ENCODE assay signal across 8 cellular contexts in the genomic region with DNA sequence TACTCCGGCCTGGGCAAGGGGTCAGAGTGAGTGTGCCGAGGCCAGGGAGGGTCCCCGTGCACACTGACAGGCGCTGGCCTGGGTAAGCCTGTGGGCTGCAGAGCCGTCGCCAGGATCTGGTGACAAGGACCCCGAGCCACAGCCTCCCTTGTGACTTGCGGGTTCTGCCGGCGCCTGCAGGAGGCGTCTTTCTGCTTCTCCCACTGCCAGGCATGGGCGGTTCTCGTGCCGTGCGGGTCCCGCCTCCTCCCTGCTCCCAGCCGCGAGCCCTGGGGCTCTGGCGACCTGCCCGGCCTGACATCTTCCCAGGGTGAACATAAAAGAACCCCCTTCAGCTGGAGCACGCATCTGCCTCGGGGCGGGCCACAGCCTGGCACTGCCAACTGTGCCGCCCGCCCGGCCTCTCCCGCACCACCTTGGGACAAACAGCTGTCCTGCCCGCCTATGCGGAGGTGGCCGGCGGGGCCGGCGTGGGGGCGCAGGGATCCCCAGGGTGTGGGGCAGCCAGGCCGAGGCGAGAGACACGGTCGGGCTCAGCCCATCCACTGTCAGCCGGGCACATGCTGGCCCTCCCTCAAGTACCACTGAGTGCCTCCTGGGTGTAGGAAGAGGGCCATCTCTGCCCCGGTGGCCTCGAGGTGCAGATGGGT. TPM values are rescaled to one million over a fixed set of nuclear protein-coding genes. Genes with fewer than 3 reads are reported as not detected.
A peak's percentile ranks its signal among the peaks of the same experiment; 100 is the strongest.
DNase-seq lines count a peak whose midpoint lies in the region; ATAC-seq and TF ChIP-seq lines count a peak whose summit lies in the region.

No MANE protein-coding gene starts in this region.

- DNase-seq in Right ventricle myocardium inferior (ENCODE audit: missing footprints) (peak; percentile 80), cardiac septum (ENCODE audit: low spot score) (no peak), NCI-H2107 treated with DMSO at 0.1 percent for 48 hours (lab: John Stamatoyannopoulos, UW; ENCODE audit: unreplicated experiment) (peak; percentile 76), mammary epithelial cell (peak; percentile 75), kidney epithelial cell (ENCODE audit: low read depth) (no peak)
- peak; percentile 64 to 69 for DNase-seq in stimulated activated CD4-positive, alpha-beta T cell treated with anti-CD3 and anti-CD28 coated beads, Interleukin-4, amount 100 ng/mL, for 48 hours (ENCODE audit: low read depth in 2 of 2)

- no peaks in the 10 kb centered on the region for H3K79me2 ChIP-seq in mammary epithelial cell (ENCODE audit: insufficient read depth, low read length)

- ATAC-seq in Right ventricle myocardium inferior (peak; percentile 11), HG03342 (IDR thresholded peaks at IDR 0.05; ENCODE audit: unreplicated experiment) (no peak)

- H3K36me3 ChIP-seq in mammary epithelial cell (ENCODE audit: insufficient read depth, low read length) (peaks cover 2% of the 10 kb centered on the region), kidney epithelial cell (ENCODE audit: control insufficient read depth, insufficient read depth, low read length) (no peaks in the 10 kb centered on the region)

- no TSS peak for BruUV-seq in mammary epithelial cell (replicated peaks; lab: Mats Ljungman, UMichigan)

- no peak overlapping the region for H2AFZ ChIP-seq in mammary epithelial cell (ENCODE audit: low read depth, low read length)

- H3K4me2 ChIP-seq in mammary epithelial cell (ENCODE audit: insufficient read depth, low read depth, low read length) = peak overlapping the region; percentile 35

- no peak overlapping the region for H3K4me3 ChIP-seq in mammary epithelial cell (replicated peaks in 1 of 3; ENCODE audit: insufficient read depth in 1 of 3, low read depth in 2 of 3, low read length in 3 of 3)
- no peak overlapping the region for H3K4me3 ChIP-seq in kidney epithelial cell (ENCODE audit: low read depth, low read length)

- in situ Hi-C loops in mammary epithelial cell (cut with MboI; ENCODE audit: low sequenced_read_pairs in 2 of 2) = loop anchor here in 1 of 2 donors (25.0 kb wide), 1 partner anchor 149 kb away; no protein-coding TSS in a partner anchor

- peaks cover 7% of the 10 kb centered on the region for H4K20me1 ChIP-seq in mammary epithelial cell (ENCODE audit: insufficient read depth, low read length)

- WGBS in mammary epithelial cell (ENCODE audit: low coverage, missing lambda C conversion rate) = 7% methylated on average over 18 of the region's 41 CpGs

- dilution Hi-C loops in mammary epithelial cell (cut with HindIII; ENCODE audit: low sequenced_read_pairs) = no loop called here

- H3K9me3 ChIP-seq in mammary epithelial cell (replicated peaks; ENCODE audit: insufficient read depth, low read length) = no peaks in the 10 kb centered on the region

- peaks cover 14% of the 10 kb centered on the region for H3K27me3 ChIP-seq in mammary epithelial cell (ENCODE audit: insufficient read depth, low read length)
- peaks cover 47% of the 10 kb centered on the region for H3K27me3 ChIP-seq in kidney epithelial cell (ENCODE audit: control insufficient read depth, insufficient read depth, low read length)

- no peak overlapping the region for H3K9ac ChIP-seq in mammary epithelial cell (ENCODE audit: insufficient read depth, low read length)

- H3K27ac ChIP-seq in VCaP = peak overlapping the region; percentile 68
- H3K27ac ChIP-seq in mammary epithelial cell (ENCODE audit: insufficient read depth, low read depth, low read length) = no peak overlapping the region

- CTCF ChIA-PET in mammary epithelial cell (lab: Charles Lee; ENCODE audit: low non-redundant PET) = no interaction called here

- intact Hi-C loops in Right ventricle myocardium inferior (cut with DNase I) (loop anchor here (10.0 kb wide), 1 partner anchor 147 kb away; no protein-coding TSS in a partner anchor), cardiac septum (cut with DNase I) (no loop called here), mammary epithelial cell (cut with micrococcal nuclease) (loop anchor here (2.0 kb wide), 2 partner anchors 45 to 75 kb away; a partner anchor contains a TSS)

- H3K4me1 ChIP-seq in mammary epithelial cell (ENCODE audit: insufficient read depth, low read length) = peaks cover 17% of the 10 kb centered on the region

- TF ChIP-seq CTCF in VCaP (conservative IDR thresholded peaks at IDR 0.05) (peak; percentile 85), mammary epithelial cell (conservative IDR thresholded peaks at IDR 0.05 in 1 of 2, IDR thresholded peaks at IDR 0.05 in 1 of 2; ENCODE audit: extremely low read depth in 1 of 2, insufficient read depth in 1 of 2, low read depth in 1 of 2, low read length in 2 of 2) (peak; percentile 44 to 75), kidney epithelial cell (IDR thresholded peaks at IDR 0.05; ENCODE audit: insufficient read depth, low read length, poor library complexity, severe bottlenecking) (peak; percentile 82)

RNA-seq across cellular contexts. Expression of a gene that starts 1.5 kb away (rescaled TPM):
- 4.5 TPM for total RNA-seq in Right ventricle myocardium inferior
- total RNA-seq in cardiac septum = 12.0 TPM
- total RNA-seq in mammary epithelial cell = 1 to 10 TPM in 1 of 2 donors, under 1 TPM in 1; 0.33 to 1.6 TPM
- 0.35 TPM for polyA plus RNA-seq in mammary epithelial cell
- polyA minus RNA-seq in mammary epithelial cell = 1.7 TPM
- total RNA-seq in kidney epithelial cell = 0.13 and 0.48 TPM in 2 replicates

RNA-seq across cellular contexts. Expression of a gene that starts 15.8 kb away (rescaled TPM):
- 1,651 TPM for total RNA-seq in Right ventricle myocardium inferior
- total RNA-seq in cardiac septum = 1,183 TPM
- 100 to 1,000 TPM; 493 to 593 TPM for total RNA-seq in mammary epithelial cell
- polyA plus RNA-seq in mammary epithelial cell = 522 TPM
- polyA minus RNA-seq in mammary epithelial cell = 220 TPM
- total RNA-seq in kidney epithelial cell = 838 and 979 TPM in 2 replicates

RNA-seq across cellular contexts. Expression of a gene that starts 44.4 kb away (rescaled TPM):
- total RNA-seq in Right ventricle myocardium inferior (not detected), cardiac septum (0.43 TPM), mammary epithelial cell (not detected), kidney epithelial cell (not detected in 2 replicates)
- polyA plus RNA-seq in mammary epithelial cell = not detected
- polyA minus RNA-seq in mammary epithelial cell = not detected

RNA-seq across cellular contexts. Expression of a gene that starts 45.1 kb away (rescaled TPM):
- 51.2 TPM for total RNA-seq in Right ventricle myocardium inferior
- 37.3 TPM for total RNA-seq in cardiac septum
- total RNA-seq in mammary epithelial cell = 10 to 100 TPM; 23.5 to 50.9 TPM
- polyA plus RNA-seq in mammary epithelial cell = 30.2 TPM
- polyA minus RNA-seq in mammary epithelial cell = 63.2 TPM
- total RNA-seq in kidney epithelial cell = 47.6 and 50.0 TPM in 2 replicates

RNA-seq across cellular contexts. Expression of a gene that starts 51.5 kb away (rescaled TPM):
- total RNA-seq in Right ventricle myocardium inferior (not detected), cardiac septum (not detected), mammary epithelial cell (not detected), kidney epithelial cell (not detected in 2 replicates)
- not detected for polyA plus RNA-seq in mammary epithelial cell
- polyA minus RNA-seq in mammary epithelial cell = not detected

Comparison
In these comparisons a context has a peak if more than half of its experiments do, and no peak if none do; other contexts are left out.
1. DNase-seq: peak in Right ventricle myocardium inferior (single experiment), NCI-H2107 treated with DMSO at 0.1 percent for 48 hours (single experiment), mammary epithelial cell (single experiment) and stimulated activated CD4-positive, alpha-beta T cell treated with anti-CD3 and anti-CD28 coated beads, Interleukin-4, amount 100 ng/mL, for 48 hours (2 of 2); none in cardiac septum (single experiment) and kidney epithelial cell (single experiment).
2. Peak in every context shown above with its lines, with median percentiles within 50 percentile points of each other: CTCF ChIP-seq.